Comparison of ENCODE assay signal across 8 cellular contexts in the genomic region with DNA sequence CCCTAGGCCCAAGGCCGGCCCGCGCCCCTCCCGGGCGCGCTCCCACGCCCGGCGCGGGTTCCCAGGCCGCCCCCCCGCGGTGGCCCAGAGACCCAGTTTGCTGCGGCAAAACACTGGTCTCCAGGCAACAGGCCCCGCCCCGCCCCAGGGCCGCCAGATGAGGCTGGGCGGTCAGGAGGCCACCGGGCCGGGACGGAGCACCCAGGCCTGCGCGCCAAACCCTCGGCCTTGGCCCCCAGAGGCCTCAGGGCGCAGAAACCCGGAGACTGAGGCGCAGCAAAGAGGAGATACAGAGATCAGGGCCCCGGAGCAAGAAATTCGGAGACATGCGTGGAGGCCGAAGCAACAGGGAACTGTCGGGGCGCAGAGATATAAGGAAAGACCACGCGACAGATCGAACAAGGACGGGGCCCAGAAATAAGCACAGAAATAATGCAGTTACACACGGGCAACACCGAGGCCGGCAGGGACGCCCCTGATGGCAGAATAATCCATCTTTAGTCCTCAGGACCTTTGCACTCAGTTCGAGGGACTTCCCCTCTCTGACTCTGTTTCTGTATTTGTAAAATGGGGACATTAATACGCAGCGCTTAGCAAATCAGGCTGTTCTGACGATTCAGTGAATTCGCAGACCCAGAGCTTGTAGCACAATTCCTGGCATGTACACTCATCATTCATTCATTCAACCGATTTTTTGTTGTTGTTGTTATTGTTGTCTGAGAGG. TPM values are rescaled to one million over a fixed set of nuclear protein-coding genes. Genes with fewer than 3 reads are reported as not detected.
A peak's percentile ranks its signal among the peaks of the same experiment; 100 is the strongest.
DNase-seq lines count a peak whose midpoint lies in the region; ATAC-seq, FAIRE-seq and TF ChIP-seq lines count a peak whose summit lies in the region.

No MANE protein-coding gene starts in this region.

- H3K4me1 Mint-ChIP-seq in IgD-negative memory B cell: peaks cover 28 to 41% (median 33%) of the 10 kb centered on the region in 3 donors

- H3K18ac ChIP-seq in trophoblast cell (ENCODE audit: low read length): peak overlapping the region; percentile 12

- DNase-seq in AG08396 (ENCODE audit: low spot score) (peak; percentile 94), T-helper 1 cell (peak; percentile 61 to 79 (median 72)), amniotic stem cell (lab: John Stamatoyannopoulos, UW) (peak; percentile 76), heart right ventricle (peak; percentile 96 to 98), trophoblast cell (peak; percentile 94 to 97), urothelium cell line (ENCODE audit: low spot score) (peak; percentile 89)

- no peaks in the 10 kb centered on the region for H3K27me3 Mint-ChIP-seq in IgD-negative memory B cell

- peak overlapping the region; percentile 6 for H2AK5ac ChIP-seq in trophoblast cell (ENCODE audit: low read length)

- H3K79me1 ChIP-seq in trophoblast cell (ENCODE audit: low read length): peaks cover 33% of the 10 kb centered on the region

- FAIRE-seq in urothelium cell line (lab: Jason Lieb, UNC): no peak

- H3K36me3 ChIP-seq in heart right ventricle: no peaks in the 10 kb centered on the region
- H3K36me3 ChIP-seq in trophoblast cell (ENCODE audit: control insufficient read depth in 1 of 2, insufficient read depth in 2 of 2, low read length in 2 of 2): no peaks in the 10 kb centered on the region

- peak overlapping the region; percentile 63 for H4K91ac ChIP-seq in trophoblast cell (ENCODE audit: low read depth, low read length)

- H3K4ac ChIP-seq in trophoblast cell (ENCODE audit: low read depth, low read length): no peak overlapping the region

- H4K8ac ChIP-seq in trophoblast cell (ENCODE audit: low read depth, low read length): peak overlapping the region; percentile 44

- no peak for TF ChIP-seq CTCF in heart right ventricle (IDR thresholded peaks at IDR 0.05)

- H3K14ac ChIP-seq in trophoblast cell (ENCODE audit: low read length): peak overlapping the region; percentile 36

- H3K27me3 ChIP-seq in heart right ventricle (no peaks in the 10 kb centered on the region), trophoblast cell (ENCODE audit: insufficient read depth, low read length) (no peaks in the 10 kb centered on the region)

- peak overlapping the region; percentile 75 for H3K4me2 ChIP-seq in trophoblast cell (ENCODE audit: low read length)

- H3K9me3 ChIP-seq in heart right ventricle (no peaks in the 10 kb centered on the region), trophoblast cell (ENCODE audit: insufficient read depth, low read depth, low read length) (no peaks in the 10 kb centered on the region)

- peak overlapping the region in 9 of 10 donors; percentile 27 to 58 (median 49) for H3K4me3 ChIP-seq in heart right ventricle
- H3K4me3 ChIP-seq in trophoblast cell (ENCODE audit: low read depth, low read length): no peak overlapping the region

- peak overlapping the region; percentile 13 for H4K12ac ChIP-seq in trophoblast cell (ENCODE audit: low read depth, low read length)

- peak overlapping the region; percentile 39 for H2BK12ac ChIP-seq in trophoblast cell (ENCODE audit: low read length)

- ATAC-seq in GM18868 (IDR thresholded peaks at IDR 0.05; ENCODE audit: unreplicated experiment) (peak; percentile 37), heart right ventricle (peak; percentile 73 to 84 (median 81))

- intact Hi-C loops in heart right ventricle (cut with DNase I): loop anchor here in 2 of 10 donors (5.0 to 10.0 kb wide), 2 partner anchors 158 to 200 kb away; a partner anchor contains a TSS

- peak overlapping the region; percentile 48 for H2BK120ac ChIP-seq in trophoblast cell (ENCODE audit: insufficient read depth, low read length, poor library complexity)

- H3K9me3 Mint-ChIP-seq in IgD-negative memory B cell: no peaks in the 10 kb centered on the region

- 12 to 15% methylated on average over 39 to 47 of the region's 47 CpGs for WGBS in heart right ventricle, 2 donors
- WGBS in trophoblast cell (ENCODE audit: extremely low coverage, insufficient coverage, insufficient read length): no CpG with 5 or more reads among the region's 47 CpGs

- H2BK5ac ChIP-seq in trophoblast cell (ENCODE audit: low read depth, low read length, poor library complexity): peak overlapping the region; percentile 48

- H3K23ac ChIP-seq in trophoblast cell (ENCODE audit: low read length): no peak overlapping the region

- peak overlapping the region; percentile 28 for H3K9ac ChIP-seq in trophoblast cell (ENCODE audit: low read length)

- H3K36me3 Mint-ChIP-seq in IgD-negative memory B cell: peaks cover 5% of the 10 kb centered on the region

- H3K4me1 ChIP-seq in heart right ventricle (peaks cover 0 to 52% (median 39%) of the 10 kb centered on the region in 9 donors), trophoblast cell (ENCODE audit: control insufficient read depth in 1 of 2, insufficient read depth in 2 of 2, low read length in 2 of 2) (peaks cover 11 to 28% of the 10 kb centered on the region in 2 experiments)

- peak overlapping the region; percentile 39 to 96 (median 86) for H3K4me3 Mint-ChIP-seq in IgD-negative memory B cell

- H3K27ac ChIP-seq in heart right ventricle (peak overlapping the region; percentile 76 to 96 (median 88)), trophoblast cell (ENCODE audit: low read depth, low read length) (peak overlapping the region; percentile 80)

- H3K27ac Mint-ChIP-seq in IgD-negative memory B cell: peak overlapping the region; percentile 81 to 98 (median 97)

- H3K79me2 ChIP-seq in trophoblast cell (ENCODE audit: control insufficient read depth, insufficient read depth, low read length, poor library complexity): peaks cover 9% of the 10 kb centered on the region

- no peak overlapping the region for H2AFZ ChIP-seq in trophoblast cell (ENCODE audit: insufficient read depth, low read length, poor library complexity)

RNA-seq across cellular contexts. Expression of a gene that starts 20.8 kb away (rescaled TPM):
- polyA plus RNA-seq in IgD-negative memory B cell (50.2 TPM), heart right ventricle (100 to 1,000 TPM; 147 to 183 TPM)
- 100 to 1,000 TPM; 113 to 194 (median 136) TPM for total RNA-seq in heart right ventricle
- 56.9 and 58.5 TPM in 2 replicates for polyA plus RNA-seq in trophoblast cell (2013)

RNA-seq across cellular contexts. Expression of a gene that starts 23.3 kb away (rescaled TPM):
- polyA plus RNA-seq in IgD-negative memory B cell (48.1 TPM), heart right ventricle (1 to 10 TPM; 2.1 to 5.5 TPM)
- 10 to 100 TPM in 2 of 10 donors, 1 to 10 TPM in 7, under 1 TPM in 1; 0.39 to 54.5 (median 4.9) TPM for total RNA-seq in heart right ventricle
- polyA plus RNA-seq in trophoblast cell (2013): 37.2 and 40.1 TPM in 2 replicates

RNA-seq across cellular contexts. Expression of a gene that starts 38.0 kb away (rescaled TPM):
- polyA plus RNA-seq in IgD-negative memory B cell: 2.2 TPM
- 1 to 10 TPM; 4.1 to 9.8 (median 5.6) TPM for total RNA-seq in heart right ventricle
- polyA plus RNA-seq in heart right ventricle: 1 to 10 TPM; 5.1 to 8.2 TPM
- polyA plus RNA-seq in trophoblast cell (2013): 10.8 and 11.1 TPM in 2 replicates

RNA-seq across cellular contexts. Expression of a gene that starts 39.6 kb away (rescaled TPM):
- polyA plus RNA-seq in IgD-negative memory B cell: 1.6 TPM
- 100 to 1,000 TPM; 134 to 204 (median 166) TPM for total RNA-seq in heart right ventricle
- 100 to 1,000 TPM in 1 of 2 donors, 10 to 100 TPM in 1; 85.2 to 265 TPM for polyA plus RNA-seq in heart right ventricle
- 190 TPM in 2 replicates for polyA plus RNA-seq in trophoblast cell (2013)

RNA-seq across cellular contexts. Expression of a gene that starts 52.4 kb away (rescaled TPM):
- 0.71 TPM for polyA plus RNA-seq in IgD-negative memory B cell
- 10 to 100 TPM; 15.9 to 33.7 (median 21.8) TPM for total RNA-seq in heart right ventricle
- polyA plus RNA-seq in heart right ventricle: 10 to 100 TPM; 11.1 to 13.3 TPM
- 68.7 and 72.2 TPM in 2 replicates for polyA plus RNA-seq in trophoblast cell (2013)
